Comparison of ENCODE assay signal across 8 cellular contexts in the genomic region with DNA sequence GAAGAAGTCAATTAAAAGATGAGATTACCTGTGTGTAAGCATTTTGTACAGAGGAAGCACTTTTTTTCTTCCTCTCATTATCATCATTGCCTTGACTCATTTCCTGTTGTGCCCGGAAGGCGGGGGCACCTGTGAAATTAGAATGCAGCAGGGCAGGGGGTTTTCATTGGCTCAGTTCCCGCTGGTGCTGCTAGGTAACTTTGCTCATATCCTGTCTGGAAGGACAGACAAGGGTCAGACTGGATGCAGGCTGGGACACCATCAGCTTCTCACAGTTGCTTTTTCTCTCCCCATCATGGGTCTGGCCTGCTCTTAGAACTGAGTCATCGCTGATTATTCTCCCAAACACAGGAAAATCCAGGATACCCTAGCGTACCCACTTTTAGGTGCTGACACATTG.
A peak's percentile ranks its signal among the peaks of the same experiment; 100 is the strongest.
DNase-seq lines count a peak whose midpoint lies in the region; ATAC-seq and TF ChIP-seq lines count a peak whose summit lies in the region.

No MANE protein-coding gene starts in this region.

- H3K9ac ChIP-seq in PC-3 (ENCODE audit: low read length), result no peak overlapping the region

- peaks cover under 1% of the 10 kb centered on the region for H3F3A ChIP-seq in PC-3 (ENCODE audit: low read length, unreplicated experiment)

- no TSS peak for BruUV-seq in PC-3 (replicated peaks; lab: Mats Ljungman, UMichigan)

- no peaks in the 10 kb centered on the region for H3K79me2 ChIP-seq in PC-3 (ENCODE audit: low read length)

- POLR2A ChIA-PET in PC-3 (lab: Charles Lee; ENCODE audit: unreplicated experiment), result no interaction called here

- CTCF ChIA-PET in PC-3 (lab: Charles Lee), result no interaction called here

- H3K36me3 Mint-ChIP-seq in neural crest cell (ENCODE audit: low read depth), result no peaks in the 10 kb centered on the region

- H3K9me3 ChIP-seq in PC-3 (ENCODE audit: low read length), result no peaks in the 10 kb centered on the region
- H3K9me3 ChIP-seq in spleen, result no peaks in the 10 kb centered on the region

- no peaks in the 10 kb centered on the region for H4K20me1 ChIP-seq in PC-3 (ENCODE audit: low read length)

- peak overlapping the region; percentile 73 for H3K27ac Mint-ChIP-seq in neural crest cell (ENCODE audit: unreplicated experiment)

- DNase-seq in DMS53 (lab: John Stamatoyannopoulos, UW), result peak; percentile 42
- DNase-seq in PC-3, result peak; percentile 84
- DNase-seq in activated T-helper 9 cell treated with anti-CD3 and anti-CD28 coated beads, Interleukin-2, amount 50 U/mL, for 16 hours (ENCODE audit: low read depth), result peak; percentile 57
- no peak for DNase-seq in neural crest cell (ENCODE audit: low read depth, low spot score)
- no peak for DNase-seq in spleen
- DNase-seq in NCI-H1105 treated with DMSO at 0.1 percent for 48 hours (lab: John Stamatoyannopoulos, UW), result no peak
- no peak for DNase-seq in left lobe of liver (ENCODE audit: low spot score)

- H3K4me3 ChIP-seq in PC-3 (ENCODE audit: low read length) (no peak overlapping the region), spleen (no peak overlapping the region)

- peak overlapping the region; percentile 26; the same call in 1 of the 2 replicates for H2AFZ ChIP-seq in PC-3 (ENCODE audit: low read length)

- H3K4me2 ChIP-seq in PC-3 (ENCODE audit: low read length), result peak overlapping the region; percentile 41

- no peaks in the 10 kb centered on the region for H3K9me2 ChIP-seq in PC-3 (replicated peaks; ENCODE audit: low read length)

- peak; percentile 94 for ATAC-seq in PC-3
- ATAC-seq in HG03469 (IDR thresholded peaks at IDR 0.05; ENCODE audit: unreplicated experiment), result no peak
- no peak for ATAC-seq in left lobe of liver

- H3K27ac ChIP-seq in PC-3 (ENCODE audit: low read length) (peak overlapping the region; percentile 54), spleen (no peak overlapping the region)

- H3K9me3 Mint-ChIP-seq in neural crest cell, result no peaks in the 10 kb centered on the region

- no peak for TF ChIP-seq CTCF in PC-3 (conservative IDR thresholded peaks at IDR 0.05; ENCODE audit: low read depth, low read length)
- TF ChIP-seq CTCF in neural crest cell (conservative IDR thresholded peaks at IDR 0.05), result no peak
- TF ChIP-seq CTCF in spleen (IDR thresholded peaks at IDR 0.05 in 8 of 11, conservative IDR thresholded peaks at IDR 0.05 in 3 of 11), result no peak

- 37 to 58% (median 53%) methylated on average over 5 of the region's 5 CpGs for whole genome bisulfite sequencing in spleen, 5 donors

- no peak for TF ChIP-seq POLR2A in spleen (IDR thresholded peaks at IDR 0.05)

- H3K4me3 Mint-ChIP-seq in neural crest cell, result no peak overlapping the region

- peaks cover 13% of the 10 kb centered on the region for H3K4me1 Mint-ChIP-seq in neural crest cell

- H3K27me3 Mint-ChIP-seq in neural crest cell (ENCODE audit: low read depth), result no peaks in the 10 kb centered on the region

- peaks cover 17% of the 10 kb centered on the region for H3K4me1 ChIP-seq in PC-3 (ENCODE audit: insufficient read depth, low read length)
- peaks cover 0 to 7% (median 0%) of the 10 kb centered on the region in 6 donors for H3K4me1 ChIP-seq in spleen

- H3K36me3 ChIP-seq in PC-3 (ENCODE audit: low read depth, low read length) (no peaks in the 10 kb centered on the region; the same call in 1 of the 2 replicates), spleen (no peaks in the 10 kb centered on the region)

- intact Hi-C loops in PC-3 (cut with micrococcal nuclease) (loop anchor here (5.0 kb wide), 2 partner anchors 109 to 504 kb away; no protein-coding TSS in a partner anchor), spleen (cut with DNase I; ENCODE audit: low total_unique reads) (no loop called here)

- H3K27me3 ChIP-seq in PC-3 (ENCODE audit: low read length), result no peaks in the 10 kb centered on the region
- H3K27me3 ChIP-seq in spleen (replicated peaks in 1 of 7), result peaks cover 0 to 17% (median 0%) of the 10 kb centered on the region in 7 donors

Comparison
In these comparisons a context has a peak if more than half of its experiments do, and no peak if none do; other contexts are left out.
1. DNase-seq: peak in DMS53 (single experiment), PC-3 (single experiment) and activated T-helper 9 cell treated with anti-CD3 and anti-CD28 coated beads, Interleukin-2, amount 50 U/mL, for 16 hours (single experiment); none in neural crest cell (single experiment), spleen (single experiment), NCI-H1105 treated with DMSO at 0.1 percent for 48 hours (single experiment) and left lobe of liver (single experiment).